ENCODE assay signal across 8 cellular contexts in the genomic region with DNA sequence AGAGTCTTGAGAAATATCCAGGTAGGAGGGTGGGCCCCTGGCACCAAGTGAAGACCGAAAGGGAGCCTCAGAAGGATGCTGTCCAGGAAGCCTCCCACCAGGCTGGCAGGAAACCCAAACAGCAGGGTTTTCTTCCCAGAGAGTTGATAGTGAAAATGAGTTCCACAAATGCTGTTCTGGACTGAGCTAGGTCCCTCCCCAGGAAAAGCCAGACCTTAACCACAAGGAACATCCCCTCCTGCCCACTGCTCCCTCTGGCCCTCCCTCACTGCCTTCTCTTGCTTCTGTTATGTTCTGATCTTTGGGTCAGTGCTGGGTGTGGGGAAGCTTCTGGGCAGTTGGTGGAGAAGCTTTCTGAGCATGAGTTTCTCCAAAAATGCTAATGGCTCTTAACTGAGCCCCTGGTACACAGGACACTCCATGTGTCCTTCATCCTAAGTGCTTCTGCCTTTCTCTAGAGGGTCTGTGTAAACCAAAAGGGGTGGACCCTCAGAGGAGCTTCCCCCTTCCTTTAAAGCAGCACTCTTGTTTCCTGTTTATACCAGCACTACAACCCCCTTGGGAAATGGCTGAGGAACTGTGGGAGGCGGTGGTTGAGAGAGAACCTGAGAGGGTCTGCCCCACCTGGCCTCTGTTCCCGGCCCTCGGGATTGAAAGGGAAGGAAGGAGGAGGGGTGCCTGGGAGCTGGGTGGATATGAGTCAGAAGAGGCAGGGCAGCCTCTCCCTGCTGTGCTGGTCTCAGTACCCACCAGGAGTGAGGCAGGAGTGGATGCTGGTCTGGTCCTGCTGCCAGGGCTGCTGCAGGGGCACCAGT. TPM values are rescaled to one million over a fixed set of nuclear protein-coding genes. Genes with fewer than 3 reads are reported as not detected.
A peak's percentile ranks its signal among the peaks of the same experiment; 100 is the strongest.
DNase-seq lines count a peak whose midpoint lies in the region; ATAC-seq and TF ChIP-seq lines count a peak whose summit lies in the region.

No MANE protein-coding gene starts in this region.

- H3K4me1 ChIP-seq in heart right ventricle, result peaks cover 57 to 100% (median 94%) of the 10 kb centered on the region in 9 donors
- H3K4me1 ChIP-seq in stomach smooth muscle (ENCODE audit: control insufficient read depth, insufficient read depth, low read length), result peaks cover 49% of the 10 kb centered on the region
- H3K4me1 ChIP-seq in BE2C, result peaks cover 20% of the 10 kb centered on the region

- 28 to 56% methylated on average over 4 of the region's 4 CpGs for WGBS in heart right ventricle, 2 donors

- H3K4me1 Mint-ChIP-seq in T-cell, result peaks cover 82 to 87% (median 85%) of the 10 kb centered on the region in 3 donors

- peak overlapping the region; percentile 93 to 94 for H3K27ac Mint-ChIP-seq in T-cell

- intact Hi-C loops in heart right ventricle (cut with DNase I), result no loop called here

- H3K27ac ChIP-seq in AG04450 (ENCODE audit: low read depth, low read length), result peak overlapping the region; percentile 52
- H3K27ac ChIP-seq in heart right ventricle, result peak overlapping the region; percentile 41 to 87 (median 74)
- peak overlapping the region; percentile 11 for H3K27ac ChIP-seq in stomach smooth muscle (ENCODE audit: low read length)

- DNase-seq in AG04450 (ENCODE audit: low read depth, low spot score) (no peak), HT1080 (ENCODE audit: low read depth) (peak; percentile 83), T-cell (no peak), heart right ventricle (peak in 1 of 2 donors; percentile 56), BE2C (no peak), NCI-H2029 (lab: John Stamatoyannopoulos, UW) (no peak), inferior parietal cortex (ENCODE audit: extremely low spot score) (no peak)

- H3K9me3 ChIP-seq in AG04450 (ENCODE audit: control insufficient read depth, insufficient read depth, low read length) (no peaks in the 10 kb centered on the region), heart right ventricle (no peaks in the 10 kb centered on the region), stomach smooth muscle (ENCODE audit: control insufficient read depth in 2 of 2, low read length in 2 of 2) (no peaks in the 10 kb centered on the region), BE2C (no peaks in the 10 kb centered on the region)

- H3K9ac ChIP-seq in stomach smooth muscle (ENCODE audit: low read length in 2 of 2), result no peak overlapping the region

- ATAC-seq in T-cell (replicated peaks in 1 of 4) (peak; percentile 48 to 55 (median 50)), heart right ventricle (peak; percentile 34 to 75 (median 63))

- H3K36me3 Mint-ChIP-seq in T-cell, result peaks cover 7% of the 10 kb centered on the region

- TF ChIP-seq CTCF in AG04450 (IDR thresholded peaks at IDR 0.05; ENCODE audit: low read depth, low read length) (no peak), heart right ventricle (IDR thresholded peaks at IDR 0.05) (no peak), BE2C (IDR thresholded peaks at IDR 0.05; ENCODE audit: low read depth, low read length) (no peak)

- H3K27me3 ChIP-seq in AG04450 (ENCODE audit: control insufficient read depth, insufficient read depth, low read length) (no peaks in the 10 kb centered on the region), heart right ventricle (no peaks in the 10 kb centered on the region), stomach smooth muscle (ENCODE audit: control insufficient read depth in 1 of 2, insufficient read depth in 2 of 2, low read length in 2 of 2) (no peaks in the 10 kb centered on the region), BE2C (no peaks in the 10 kb centered on the region)

- CTCF ChIA-PET in AG04450 (lab: Charles Lee) (interaction anchor here (0.8 to 1.4 kb wide), 2 partner anchors 23 to 42 kb away, joined by 3 to 5 read pairs; a partner anchor contains a TSS), T-cell (lab: Charles Lee) (interaction anchor here (0.5 to 1.7 kb wide), 2 partner anchors 42 to 49 kb away, joined by 5 read pairs; a partner anchor contains a TSS)

- peak overlapping the region in 2 of 3 donors; percentile 18 to 60 for H3K4me3 Mint-ChIP-seq in T-cell

- POLR2A ChIA-PET in AG04450 (lab: Yijun Ruan, JAX), result no interaction called here
- POLR2A ChIA-PET in T-cell (lab: Charles Lee), result interaction anchor here in 1 of 2 donors (0.5 kb wide), 1 partner anchor 18 kb away, joined by 3 read pairs; no protein-coding TSS in a partner anchor

- no peaks in the 10 kb centered on the region for H3K9me3 Mint-ChIP-seq in T-cell

- H3K36me3 ChIP-seq in heart right ventricle, result peaks cover 0 to 14% (median 2%) of the 10 kb centered on the region in 9 donors
- H3K36me3 ChIP-seq in stomach smooth muscle (ENCODE audit: control insufficient read depth in 2 of 2, insufficient read depth in 2 of 2, low read length in 2 of 2), result peaks cover 0 to 5% of the 10 kb centered on the region in 2 donors
- H3K36me3 ChIP-seq in BE2C, result no peaks in the 10 kb centered on the region; the same call in 1 of the 2 replicates

- no peak overlapping the region for H3K4me3 ChIP-seq in AG04450 (ENCODE audit: low read depth, low read length)
- H3K4me3 ChIP-seq in heart right ventricle, result no peak overlapping the region
- no peak overlapping the region for H3K4me3 ChIP-seq in stomach smooth muscle (ENCODE audit: low read length in 2 of 2)
- no peak overlapping the region for H3K4me3 ChIP-seq in BE2C (ENCODE audit: low read depth, low read length)

- no peaks in the 10 kb centered on the region for H3K27me3 Mint-ChIP-seq in T-cell

RNA-seq across cellular contexts. Expression of a gene that starts 42.0 kb away (rescaled TPM):
- polyA plus RNA-seq in AG04450 (2011; rRNA removed), result 43.5 and 48.7 TPM in 2 replicates
- 43.9 and 71.9 TPM in 2 replicates for polyA minus RNA-seq in AG04450 (2011; rRNA and poly(A)+ RNA removed)
- total RNA-seq in HT1080 (2014; rRNA removed; shearing (Covaris generic)), result 14.4 and 23.4 TPM in 2 replicates
- 20.8 and 28.3 TPM in 2 replicates for polyA plus RNA-seq in HT1080 (2015; cell fraction: cytosol; rRNA removed)
- polyA plus RNA-seq in HT1080 (2015; cell fraction: nucleus; rRNA removed), result 20.4 and 24.5 TPM in 2 replicates
- 10 to 100 TPM; 47.1 to 62.2 (median 48.9) TPM for total RNA-seq in T-cell
- 100 to 1,000 TPM in 1 of 10 donors, 10 to 100 TPM in 9; 67.5 to 100 (median 85.7) TPM for total RNA-seq in heart right ventricle
- polyA plus RNA-seq in heart right ventricle, result 10 to 100 TPM; 16.7 to 23.1 TPM
- 15.7 TPM for polyA plus RNA-seq in BE2C (2012; ENCODE audit: insufficient read depth, insufficient read length, low read depth)

RNA-seq across cellular contexts. Expression of a gene that starts 49.0 kb away (rescaled TPM):
- 118 and 134 TPM in 2 replicates for polyA plus RNA-seq in AG04450 (2011; rRNA removed)
- polyA minus RNA-seq in AG04450 (2011; rRNA and poly(A)+ RNA removed), result 90.3 and 96.8 TPM in 2 replicates
- 364 and 457 TPM in 2 replicates for total RNA-seq in HT1080 (2014; rRNA removed; shearing (Covaris generic))
- 304 and 321 TPM in 2 replicates for polyA plus RNA-seq in HT1080 (2015; cell fraction: cytosol; rRNA removed)
- 268 and 325 TPM in 2 replicates for polyA plus RNA-seq in HT1080 (2015; cell fraction: nucleus; rRNA removed)
- total RNA-seq in T-cell, result 10 to 100 TPM; 30.8 to 54.7 (median 48.2) TPM
- total RNA-seq in heart right ventricle, result 10 to 100 TPM; 17.9 to 37.3 (median 21.4) TPM
- 10 to 100 TPM; 11.6 to 39.1 TPM for polyA plus RNA-seq in heart right ventricle
- 74.6 TPM for polyA plus RNA-seq in BE2C (2012; ENCODE audit: insufficient read depth, insufficient read length, low read depth)

RNA-seq across cellular contexts. Expression of a gene that starts 55.9 kb away (rescaled TPM):
- polyA plus RNA-seq in AG04450 (2011; rRNA removed) (181 and 209 TPM in 2 replicates), heart right ventricle (100 to 1,000 TPM in 1 of 2 donors, 10 to 100 TPM in 1; 85.9 to 135 TPM)
- polyA minus RNA-seq in AG04450 (2011; rRNA and poly(A)+ RNA removed), result 52.5 and 62.7 TPM in 2 replicates
- total RNA-seq in HT1080 (2014; rRNA removed; shearing (Covaris generic)), result 141 and 212 TPM in 2 replicates
- polyA plus RNA-seq in HT1080 (2015; cell fraction: cytosol; rRNA removed), result 242 and 274 TPM in 2 replicates
- polyA plus RNA-seq in HT1080 (2015; cell fraction: nucleus; rRNA removed), result 76.5 and 82.8 TPM in 2 replicates
- total RNA-seq in T-cell (10 to 100 TPM; 55.6 to 72.7 (median 69.0) TPM), heart right ventricle (10 to 100 TPM; 75.2 to 96.4 (median 82.0) TPM)
- 112 TPM for polyA plus RNA-seq in BE2C (2012; ENCODE audit: insufficient read depth, insufficient read length, low read depth)

Comparison
In these comparisons a context has a peak if more than half of its experiments do, and no peak if none do; other contexts are left out.
1. H3K27ac ChIP-seq: peak in every context shown above with its lines; median percentile 74 in heart right ventricle; 52 in AG04450; 11 in stomach smooth muscle.